In the genomic region with DNA sequence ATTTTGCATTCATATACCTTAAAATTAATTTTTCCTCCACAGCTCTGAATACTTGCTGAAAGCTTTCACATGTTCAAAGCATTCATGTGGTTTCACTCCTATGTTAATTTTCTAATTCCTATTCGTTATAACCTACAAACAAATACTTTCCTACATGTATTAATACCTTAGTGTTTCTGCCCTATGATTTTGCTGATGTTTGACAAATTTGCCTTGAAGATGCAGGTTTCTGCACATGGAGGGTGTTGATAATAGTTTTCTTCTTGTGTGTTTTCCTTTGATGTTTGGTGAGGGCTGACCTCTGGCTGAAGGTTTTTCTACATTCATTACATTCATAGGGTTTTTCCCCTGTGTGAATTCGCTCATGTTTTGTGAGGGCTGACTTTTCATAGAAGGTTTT, we compare ENCODE assay signal across 1 cellular context.
TF ChIP-seq lines count a peak whose summit lies in the region.

No MANE protein-coding gene starts in this region.

TF ChIP-seq in HepG2, 621 proteins besides CTCF, POLR2A, EP300 and RAD21:
- peak; percentile 59 to 62 for TF ChIP-seq MAFK (conservative IDR thresholded peaks at IDR 0.05 in 1 of 2, IDR thresholded peaks at IDR 0.05 in 1 of 2; ENCODE audit: low read length in 2 of 2)
- peak; percentile 59 for TF ChIP-seq MAFF (IDR thresholded peaks at IDR 0.05; ENCODE audit: low read depth, low read length)
- no peak for TF ChIP-seq GLI4 (CRISPR knock-in tag; IDR thresholded peaks at IDR 0.05; ENCODE audit: borderline replicate concordance)
- no peak for TF ChIP-seq RELA (CRISPR knock-in tag; IDR thresholded peaks at IDR 0.05)
- TF ChIP-seq, protein P1, sequence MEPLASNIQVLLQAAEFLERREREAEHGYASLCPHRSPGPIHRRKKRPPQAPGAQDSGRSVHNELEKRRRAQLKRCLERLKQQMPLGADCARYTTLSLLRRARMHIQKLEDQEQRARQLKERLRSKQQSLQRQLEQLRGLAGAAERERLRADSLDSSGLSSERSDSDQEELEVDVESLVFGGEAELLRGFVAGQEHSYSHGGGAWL (CRISPR knock-in tag; IDR thresholded peaks at IDR 0.05): no peak
